In genomic region chr10:9625266-9625776, GRCh38 we compare ENCODE assay signal across 15 cellular contexts.
DNase-seq lines count a peak whose midpoint lies in the region; ATAC-seq and TF ChIP-seq lines count a peak whose summit lies in the region.
"Had no signal": no experiment of that assay in that cellular context is flagged by ENCODE, and none has a peak within 500 bp of the region (broad histone marks: within the 10 kb centered on the region; RNA-seq: fewer than 3 reads in every experiment).

No MANE protein-coding gene starts in this region.

- H3K27ac ChIP-seq in AG04450 (ENCODE audit: low read depth, low read length): peak overlapping the region; percentile 57
- H3K27ac ChIP-seq in IMR-90 (ENCODE audit: insufficient read depth, low read length): peak overlapping the region; percentile 94
- H3K27ac ChIP-seq in mesenchymal stem cell (ENCODE audit: low read length, poor library complexity, severe bottlenecking): no peak overlapping the region
- H3K27ac ChIP-seq: BLaER1 treated with 17β-estradiol and CSF1 and Interleukin-3, amounts not matched to agents 10 nM and 100 nM had no signal

- peak overlapping the region; percentile 97 for H2BK120ac ChIP-seq in IMR-90 (ENCODE audit: low read depth, low read length)
- no peak overlapping the region for H2BK120ac ChIP-seq in mesenchymal stem cell (ENCODE audit: low read depth, low read length)

- H3K4me1 Mint-ChIP-seq in MCF 10A (ENCODE audit: insufficient read depth, unreplicated experiment): peaks cover 5% of the 10 kb centered on the region
- no peaks in the 10 kb centered on the region for H3K4me1 Mint-ChIP-seq in stimulated activated naive B cell treated with anti-CD40 and anti-IgM and Interleukin-4, amounts not matched to agents 10 μg/mL and 1 μg/mL and 100 μg/mL, for 72 hours
- H3K4me1 Mint-ChIP-seq: CD4-positive, CD25-positive, alpha-beta regulatory T cell had no signal

- H2AK9ac ChIP-seq in IMR-90 (replicated peaks; ENCODE audit: low read depth, low read length, poor library complexity): no peak overlapping the region

- no peaks in the 10 kb centered on the region for H3K36me3 Mint-ChIP-seq in MCF 10A (ENCODE audit: insufficient read depth, unreplicated experiment)
- H3K36me3 Mint-ChIP-seq in stimulated activated naive B cell treated with anti-CD40 and anti-IgM and Interleukin-4, amounts not matched to agents 10 μg/mL and 1 μg/mL and 100 μg/mL, for 72 hours: no peaks in the 10 kb centered on the region
- H3K36me3 Mint-ChIP-seq: CD4-positive, CD25-positive, alpha-beta regulatory T cell had no signal

- H3K4ac ChIP-seq in IMR-90 (ENCODE audit: low read depth, low read length) (peak overlapping the region; percentile 97), mesenchymal stem cell (ENCODE audit: low read depth in 1 of 2, low read length in 2 of 2) (no peak overlapping the region)

- H3K4me3 ChIP-seq in AG04450 (ENCODE audit: low read depth, low read length) (no peak overlapping the region), IMR-90 (ENCODE audit: insufficient read depth, low read depth, low read length) (no peak overlapping the region), mesenchymal stem cell (ENCODE audit: insufficient read depth in 1 of 2, low read depth in 1 of 2, low read length in 2 of 2) (no peak overlapping the region)
- H3K4me3 ChIP-seq: BLaER1 treated with 17β-estradiol and CSF1 and Interleukin-3, amounts not matched to agents 10 nM and 100 nM; GM12878 had no signal

- H3K9me3 Mint-ChIP-seq in MCF 10A (ENCODE audit: unreplicated experiment): peaks cover 7% of the 10 kb centered on the region
- peaks cover 4% of the 10 kb centered on the region in 2 donors for H3K9me3 Mint-ChIP-seq in stimulated activated naive B cell treated with anti-CD40 and anti-IgM and Interleukin-4, amounts not matched to agents 10 μg/mL and 1 μg/mL and 100 μg/mL, for 72 hours

- intact Hi-C loops in IMR-90 (cut with micrococcal nuclease) (loop anchor here (10.0 kb wide), 1 partner anchor 419 kb away; no protein-coding TSS in a partner anchor), MCF 10A (cut with micrococcal nuclease) (no loop called here)

- no peaks in the 10 kb centered on the region for H3K79me1 ChIP-seq in IMR-90 (ENCODE audit: low read depth in 1 of 2, low read length in 2 of 2)
- no peaks in the 10 kb centered on the region for H3K79me1 ChIP-seq in mesenchymal stem cell (replicated peaks; ENCODE audit: low read length, poor library complexity, severe bottlenecking)

- TF ChIP-seq CTCF in AG04450 (IDR thresholded peaks at IDR 0.05; ENCODE audit: low read depth, low read length) (no peak), IMR-90 (conservative IDR thresholded peaks at IDR 0.05; ENCODE audit: low read depth, low read length) (no peak), MCF 10A (IDR thresholded peaks at IDR 0.05; ENCODE audit: unreplicated experiment) (no peak)

- BruUV-seq in IMR-90 (replicated peaks; lab: Mats Ljungman, UMichigan) (no TSS peak), MCF 10A (replicated peaks; lab: Mats Ljungman, UMichigan) (no TSS peak)

- POLR2A ChIA-PET in AG04450 (lab: Yijun Ruan, JAX) (interaction anchor here (1.0 kb wide), 1 partner anchor 9 kb away, joined by 4 read pairs; no protein-coding TSS in a partner anchor), IMR-90 (lab: Charles Lee; ENCODE audit: unreplicated experiment) (no interaction called here), MCF 10A (lab: Yijun Ruan, JAX) (interaction anchor here (1.7 kb wide), 1 partner anchor 9 kb away, joined by 5 read pairs; no protein-coding TSS in a partner anchor)

- peak overlapping the region; percentile 35 for H4K5ac ChIP-seq in IMR-90 (ENCODE audit: low read depth, low read length)

- no peaks in the 10 kb centered on the region for H3K27me3 Mint-ChIP-seq in MCF 10A (ENCODE audit: insufficient read depth, unreplicated experiment)
- H3K27me3 Mint-ChIP-seq in stimulated activated naive B cell treated with anti-CD40 and anti-IgM and Interleukin-4, amounts not matched to agents 10 μg/mL and 1 μg/mL and 100 μg/mL, for 72 hours: no peaks in the 10 kb centered on the region
- H3K27me3 Mint-ChIP-seq: CD4-positive, CD25-positive, alpha-beta regulatory T cell had no signal

- no peak overlapping the region for H3K27ac Mint-ChIP-seq in MCF 10A (ENCODE audit: low read depth, unreplicated experiment)
- no peak overlapping the region for H3K27ac Mint-ChIP-seq in stimulated activated naive B cell treated with anti-CD40 and anti-IgM and Interleukin-4, amounts not matched to agents 10 μg/mL and 1 μg/mL and 100 μg/mL, for 72 hours
- H3K27ac Mint-ChIP-seq: CD4-positive, CD25-positive, alpha-beta regulatory T cell had no signal

- in situ Hi-C loops in IMR-90 (cut with MboI; ENCODE audit: low sequenced_read_pairs): no loop called here

- TF ChIP-seq RAD21 in IMR-90 (IDR thresholded peaks at IDR 0.05; ENCODE audit: low read length): no peak

- CTCF ChIA-PET in AG04450 (lab: Charles Lee) (interaction anchor here (0.6 kb wide), 1 partner anchor 498 kb away, joined by 3 read pairs; no protein-coding TSS in a partner anchor), IMR-90 (lab: Yijun Ruan, JAX) (interaction anchor here (0.8 kb wide), 1 partner anchor 9 kb away, joined by 3 read pairs; no protein-coding TSS in a partner anchor), MCF 10A (lab: Yijun Ruan, JAX) (interaction anchor here (0.5 to 1.2 kb wide), 4 partner anchors 8 to 1409 kb away, joined by 3 to 4 read pairs (median 4); no protein-coding TSS in a partner anchor)

- peak overlapping the region; percentile 69 for H2BK5ac ChIP-seq in IMR-90 (ENCODE audit: low read depth, low read length, poor library complexity, severe bottlenecking)
- no peak overlapping the region for H2BK5ac ChIP-seq in mesenchymal stem cell (ENCODE audit: low read depth, low read length, poor library complexity, severe bottlenecking)

- H3K4me1 ChIP-seq in IMR-90 (ENCODE audit: control insufficient read depth, insufficient read depth, low read length): peaks cover 3% of the 10 kb centered on the region; the same call in 1 of the 2 replicates
- H3K4me1 ChIP-seq in mesenchymal stem cell (ENCODE audit: control insufficient read depth, insufficient read depth, low read depth, low read length): no peaks in the 10 kb centered on the region
- H3K4me1 ChIP-seq: BLaER1 treated with 17β-estradiol and CSF1 and Interleukin-3, amounts not matched to agents 10 nM and 100 nM had no signal

- H3K14ac ChIP-seq in IMR-90 (replicated peaks; ENCODE audit: low read depth, low read length) (peak overlapping the region; percentile 81), mesenchymal stem cell (ENCODE audit: low read length in 2 of 2) (no peak overlapping the region)

- TF ChIP-seq POLR2A in IMR-90 (IDR thresholded peaks at IDR 0.05; ENCODE audit: low read depth, low read length): no peak

- no peak overlapping the region for H2BK12ac ChIP-seq in mesenchymal stem cell (ENCODE audit: low read length in 2 of 2)

- peak overlapping the region; percentile 91; the same call in 1 of the 3 replicates for H2BK15ac ChIP-seq in IMR-90 (ENCODE audit: low read depth, low read length)
- no peak overlapping the region for H2BK15ac ChIP-seq in mesenchymal stem cell (ENCODE audit: low read depth, poor library complexity, severe bottlenecking)

- H4K20me1 ChIP-seq in IMR-90 (ENCODE audit: insufficient read depth, low read length): no peaks in the 10 kb centered on the region
- H4K20me1 ChIP-seq: BLaER1 treated with 17β-estradiol and CSF1 and Interleukin-3, amounts not matched to agents 10 nM and 100 nM had no signal

- H3K18ac ChIP-seq in IMR-90 (ENCODE audit: low read depth, low read length) (peak overlapping the region; percentile 48), mesenchymal stem cell (ENCODE audit: low read depth in 1 of 2, low read length in 2 of 2) (no peak overlapping the region)

- H2AK5ac ChIP-seq in IMR-90 (ENCODE audit: low read depth, low read length) (peak overlapping the region; percentile 87), mesenchymal stem cell (ENCODE audit: low read length, severe bottlenecking) (no peak overlapping the region)

- H3K27me3 ChIP-seq in AG04450 (ENCODE audit: control insufficient read depth, insufficient read depth, low read length) (no peaks in the 10 kb centered on the region), IMR-90 (ENCODE audit: control insufficient read depth, insufficient read depth, low read length) (no peaks in the 10 kb centered on the region), mesenchymal stem cell (ENCODE audit: control insufficient read depth in 1 of 2, insufficient read depth in 1 of 2, low read length in 2 of 2) (no peaks in the 10 kb centered on the region)
- H3K27me3 ChIP-seq: BLaER1 treated with 17β-estradiol and CSF1 and Interleukin-3, amounts not matched to agents 10 nM and 100 nM had no signal

- DNase-seq in AG04450 (ENCODE audit: low read depth, low spot score) (peak; percentile 73), IMR-90 (peak; percentile 91), fibroblast of gingiva (ENCODE audit: low read depth) (peak; percentile 8), mesenchymal stem cell (peak; percentile 64), MCF 10A (ENCODE audit: unreplicated experiment) (no peak)
- no peak for DNase-seq in stimulated activated naive B cell treated with anti-CD40 and anti-IgM and Interleukin-4, amounts not matched to agents 10 μg/mL and 1 μg/mL and 100 μg/mL, for 72 hours
- DNase-seq: 8988T; Calu3; CD4-positive, CD25-positive, alpha-beta regulatory T cell; DMS 273 treated with DMSO at 0.1 percent for 48 hours had no signal

- H4K8ac ChIP-seq in IMR-90 (ENCODE audit: low read depth in 2 of 2, low read length in 2 of 2) (peak overlapping the region; percentile 19 to 89; a peak in 2 of 4 replicates), mesenchymal stem cell (ENCODE audit: low read length) (no peak overlapping the region)

- H3K23ac ChIP-seq in IMR-90 (ENCODE audit: low read depth, low read length) (peak overlapping the region; percentile 94; the same call in 1 of the 2 replicates), mesenchymal stem cell (ENCODE audit: low read length in 2 of 2) (no peak overlapping the region)

- H3K4me2 ChIP-seq in IMR-90 (ENCODE audit: low read depth, low read length) (peak overlapping the region; percentile 58), mesenchymal stem cell (ENCODE audit: low read length, poor library complexity, severe bottlenecking) (no peak overlapping the region)
- H3K4me2 ChIP-seq: BLaER1 treated with 17β-estradiol and CSF1 and Interleukin-3, amounts not matched to agents 10 nM and 100 nM had no signal

- peak; percentile 91 for ATAC-seq in IMR-90 (ENCODE audit: low read depth)
- no peak for ATAC-seq in HG03521 (IDR thresholded peaks at IDR 0.05; ENCODE audit: unreplicated experiment)
- ATAC-seq in stimulated activated naive B cell treated with anti-CD40 and anti-IgM and Interleukin-4, amounts not matched to agents 10 μg/mL and 1 μg/mL and 100 μg/mL, for 72 hours (replicated peaks): no peak
- ATAC-seq in GM21717 (IDR thresholded peaks at IDR 0.05; ENCODE audit: unreplicated experiment): no peak
- ATAC-seq: GM12878, HepG2 had no signal

- H4K91ac ChIP-seq in IMR-90 (ENCODE audit: insufficient read depth, low read depth, low read length): peak overlapping the region; percentile 88
- H4K91ac ChIP-seq in mesenchymal stem cell (ENCODE audit: low read length): no peak overlapping the region

- H3K9ac ChIP-seq in IMR-90 (ENCODE audit: low read depth, low read length) (no peak overlapping the region), mesenchymal stem cell (ENCODE audit: low read length) (no peak overlapping the region)
- H3K9ac ChIP-seq: BLaER1 treated with 17β-estradiol and CSF1 and Interleukin-3, amounts not matched to agents 10 nM and 100 nM had no signal

- H2BK20ac ChIP-seq in IMR-90 (ENCODE audit: low read depth, low read length): peak overlapping the region; percentile 100

- H3K9me3 ChIP-seq in AG04450 (ENCODE audit: control insufficient read depth, insufficient read depth, low read length): no peaks in the 10 kb centered on the region; the same call in 1 of the 2 replicates
- no peaks in the 10 kb centered on the region for H3K9me3 ChIP-seq in IMR-90 (ENCODE audit: control insufficient read depth, insufficient read depth, low read length)
- H3K9me3 ChIP-seq in mesenchymal stem cell (ENCODE audit: control insufficient read depth, low read length): peaks cover 1% of the 10 kb centered on the region
- H3K9me3 ChIP-seq: BLaER1 treated with 17β-estradiol and CSF1 and Interleukin-3, amounts not matched to agents 10 nM and 100 nM had no signal

- dilution Hi-C loops in IMR-90 (cut with HindIII; ENCODE audit: low sequenced_read_pairs, unreplicated experiment): no loop called here

- H2AFZ ChIP-seq in IMR-90 (replicated peaks; ENCODE audit: low read length, poor library complexity) (no peak overlapping the region), mesenchymal stem cell (ENCODE audit: low read depth, low read length) (no peak overlapping the region)

- peak overlapping the region; percentile 81; the same call in 1 of the 2 replicates for H3K56ac ChIP-seq in IMR-90 (ENCODE audit: extremely low read depth, insufficient read depth, low read length)

- no peaks in the 10 kb centered on the region for H3K36me3 ChIP-seq in IMR-90 (ENCODE audit: control insufficient read depth, insufficient read depth, low read length)
- no peaks in the 10 kb centered on the region for H3K36me3 ChIP-seq in mesenchymal stem cell (ENCODE audit: control insufficient read depth in 1 of 2, insufficient read depth in 2 of 2, low read depth in 1 of 2, low read length in 2 of 2)
- H3K36me3 ChIP-seq: BLaER1 treated with 17β-estradiol and CSF1 and Interleukin-3, amounts not matched to agents 10 nM and 100 nM had no signal

- no peak overlapping the region for H3K4me3 Mint-ChIP-seq in MCF 10A (ENCODE audit: unreplicated experiment)
- H3K4me3 Mint-ChIP-seq in stimulated activated naive B cell treated with anti-CD40 and anti-IgM and Interleukin-4, amounts not matched to agents 10 μg/mL and 1 μg/mL and 100 μg/mL, for 72 hours: no peak overlapping the region
- H3K4me3 Mint-ChIP-seq: CD4-positive, CD25-positive, alpha-beta regulatory T cell had no signal

- H3K9me1 ChIP-seq in IMR-90 (ENCODE audit: insufficient read depth, low read length): peaks cover 2% of the 10 kb centered on the region; the same call in 1 of the 2 replicates

Comparison
In these comparisons a context has a peak if more than half of its experiments do, and no peak if none do; other contexts are left out.
1. DNase-seq: peak in AG04450 (single experiment), IMR-90 (single experiment), fibroblast of gingiva (single experiment) and mesenchymal stem cell (single experiment); none in MCF 10A (single experiment) and stimulated activated naive B cell treated with anti-CD40 and anti-IgM and Interleukin-4, amounts not matched to agents 10 μg/mL and 1 μg/mL and 100 μg/mL, for 72 hours (single experiment).